ENCODE assay signal across 8 cellular contexts in genomic region chr10:102114861-102115618, GRCh38. TPM values are rescaled to one million over a fixed set of nuclear protein-coding genes. Genes with fewer than 3 reads are reported as not detected.
DNase-seq lines count a peak whose midpoint lies in the region; ATAC-seq and TF ChIP-seq lines count a peak whose summit lies in the region.

No MANE protein-coding gene starts in this region.

- peak in 1 of 2 donors; percentile 21 for TF ChIP-seq POLR2A in gastroesophageal sphincter (IDR thresholded peaks at IDR 0.05)

- WGBS in gastroesophageal sphincter (ENCODE audit: low coverage in 1 of 2), 2 donors, result 0% methylated on average over 4 to 6 of the region's 23 CpGs
- WGBS in neuronal stem cell (ENCODE audit: extremely low coverage in 2 of 2, insufficient read length in 2 of 2, insufficient replicate concordance in 1 of 2), 2 donors, result no CpG with 5 or more reads among the region's 23 CpGs

- H3K36me3 ChIP-seq in KOPT-K1 (ENCODE audit: insufficient read depth, low read length), result peaks cover 24% of the 10 kb centered on the region
- H3K36me3 ChIP-seq in SJCRH30, result peaks cover 14% of the 10 kb centered on the region
- H3K36me3 ChIP-seq in gastroesophageal sphincter, result peaks cover 0 to 21% of the 10 kb centered on the region in 2 donors
- peaks cover 20 to 37% of the 10 kb centered on the region in 2 donors for H3K36me3 ChIP-seq in neuronal stem cell (replicated peaks in 1 of 2; ENCODE audit: control insufficient read depth in 2 of 2, insufficient read depth in 2 of 2, low read length in 2 of 2)

- H3K27me3 ChIP-seq in SJCRH30 (no peaks in the 10 kb centered on the region), gastroesophageal sphincter (no peaks in the 10 kb centered on the region), neuronal stem cell (ENCODE audit: control insufficient read depth in 3 of 3, insufficient read depth in 3 of 3, low read depth in 1 of 3, low read length in 3 of 3) (no peaks in the 10 kb centered on the region)

- no peak overlapping the region for H4K8ac ChIP-seq in neuronal stem cell (ENCODE audit: low read depth, low read length)

- peak overlapping the region; percentile 76 for H3K4me2 ChIP-seq in neuronal stem cell (ENCODE audit: insufficient read depth, low read length, poor library complexity, severe bottlenecking)

- H2BK5ac ChIP-seq in neuronal stem cell (ENCODE audit: low read length), result peak overlapping the region; percentile 96

- H3K23ac ChIP-seq in neuronal stem cell (ENCODE audit: low read depth, low read length, poor library complexity), result peak overlapping the region; percentile 71

- no peak overlapping the region for H2BK12ac ChIP-seq in neuronal stem cell (ENCODE audit: low read length)

- H2BK120ac ChIP-seq in neuronal stem cell (ENCODE audit: low read depth, low read length), result peak overlapping the region; percentile 6

- H4K91ac ChIP-seq in neuronal stem cell (ENCODE audit: low read depth, low read length, poor library complexity), result no peak overlapping the region

- H3K27ac ChIP-seq in KOPT-K1 (ENCODE audit: low read depth, low read length, poor library complexity, severe bottlenecking) (peak overlapping the region; percentile 84), SJCRH30 (no peak overlapping the region), gastroesophageal sphincter (peak overlapping the region; percentile 39 to 99 (median 98)), neuronal stem cell (replicated peaks; ENCODE audit: low read length) (peak overlapping the region; percentile 84)

- peak overlapping the region; percentile 80 for H3K18ac ChIP-seq in neuronal stem cell (ENCODE audit: low read length)

- H2AFZ ChIP-seq in neuronal stem cell (ENCODE audit: low read length), result peak overlapping the region; percentile 76

- H3K9me3 ChIP-seq in KOPT-K1 (ENCODE audit: insufficient read depth, low read length, poor library complexity, severe bottlenecking), result no peaks in the 10 kb centered on the region
- no peaks in the 10 kb centered on the region for H3K9me3 ChIP-seq in SJCRH30 (replicated peaks)
- no peaks in the 10 kb centered on the region for H3K9me3 ChIP-seq in gastroesophageal sphincter
- peaks cover 0 to 2% of the 10 kb centered on the region in 2 donors for H3K9me3 ChIP-seq in neuronal stem cell (replicated peaks in 1 of 2; ENCODE audit: control insufficient read depth in 2 of 2, insufficient read depth in 1 of 2, low read depth in 1 of 2, low read length in 2 of 2)

- H3K4ac ChIP-seq in neuronal stem cell (ENCODE audit: low read length), result no peak overlapping the region

- H3K79me1 ChIP-seq in neuronal stem cell (ENCODE audit: low read depth, low read length), result peaks cover 16% of the 10 kb centered on the region

- H3K9ac ChIP-seq in neuronal stem cell (ENCODE audit: low read depth, low read length, poor library complexity), result no peak overlapping the region

- peak in 1 of 4 experiments; percentile 15 for TF ChIP-seq CTCF in gastroesophageal sphincter (IDR thresholded peaks at IDR 0.05)

- TF ChIP-seq EP300 in gastroesophageal sphincter (IDR thresholded peaks at IDR 0.05), result no peak

- peak overlapping the region; percentile 71 for H2AK5ac ChIP-seq in neuronal stem cell (ENCODE audit: low read depth, low read length)

- H3K4me1 ChIP-seq in SJCRH30 (peaks cover 27% of the 10 kb centered on the region), gastroesophageal sphincter (peaks cover 5 to 82% (median 57%) of the 10 kb centered on the region in 3 donors), neuronal stem cell (ENCODE audit: control insufficient read depth in 2 of 2, insufficient read depth in 1 of 2, low read depth in 1 of 2, low read length in 2 of 2) (peaks cover 47 to 50% of the 10 kb centered on the region in 2 donors)

- H3K4me3 ChIP-seq in SJCRH30, result peak overlapping the region; percentile 84
- H3K4me3 ChIP-seq in gastroesophageal sphincter, result peak overlapping the region; percentile 69 to 73
- H3K4me3 ChIP-seq in neuronal stem cell (ENCODE audit: low read length in 2 of 2), result peak overlapping the region; percentile 89 to 94

- ATAC-seq in GM21529 (IDR thresholded peaks at IDR 0.05; ENCODE audit: unreplicated experiment), result peak; percentile 67
- peak; percentile 84 for ATAC-seq in gastroesophageal sphincter

- no peak overlapping the region for H3K14ac ChIP-seq in neuronal stem cell (ENCODE audit: low read length)

- DNase-seq in DMS79 (lab: John Stamatoyannopoulos, UW), result peak; percentile 33
- peak; percentile 94 to 96 for DNase-seq in SJCRH30
- DNase-seq in activated naive CD4-positive, alpha-beta T cell (lab: John Stamatoyannopoulos, UW), result peak; percentile 49 to 80 (median 64)
- peak; percentile 89 for DNase-seq in neuronal stem cell (ENCODE audit: low spot score)
- peak; percentile 91 for DNase-seq in superior temporal gyrus (ENCODE audit: extremely low spot score)

- H2BK15ac ChIP-seq in neuronal stem cell (ENCODE audit: low read length), result no peak overlapping the region

RNA-seq across cellular contexts. Expression of gene LDB1, which starts 5.1 kb away (rescaled TPM):
- total RNA-seq in SJCRH30 (2014; rRNA removed; shearing (Covaris generic)), result 72.6 and 81.6 TPM in 2 replicates
- 10 to 100 TPM; 43.7 to 92.0 (median 60.4) TPM for total RNA-seq in gastroesophageal sphincter
- 88.5 TPM for polyA plus RNA-seq in neuronal stem cell (2013, experiment 1 of 2)
- polyA plus RNA-seq in neuronal stem cell (2013, experiment 2 of 2), result 86.1 TPM

RNA-seq across cellular contexts. Expression of gene PPRC1, which starts 17.8 kb away (rescaled TPM):
- total RNA-seq in SJCRH30 (2014; rRNA removed; shearing (Covaris generic)), result 61.0 and 63.0 TPM in 2 replicates
- total RNA-seq in gastroesophageal sphincter, result 10 to 100 TPM; 13.4 to 31.4 (median 17.8) TPM
- 19.0 TPM for polyA plus RNA-seq in neuronal stem cell (2013, experiment 1 of 2)
- polyA plus RNA-seq in neuronal stem cell (2013, experiment 2 of 2), result 19.9 TPM

RNA-seq across cellular contexts. Expression of gene NOLC1, which starts 37.1 kb away (rescaled TPM):
- total RNA-seq in SJCRH30 (2014; rRNA removed; shearing (Covaris generic)), result 225 and 242 TPM in 2 replicates
- 10 to 100 TPM; 52.9 to 66.5 (median 57.2) TPM for total RNA-seq in gastroesophageal sphincter
- 80.8 TPM for polyA plus RNA-seq in neuronal stem cell (2013, experiment 1 of 2)
- polyA plus RNA-seq in neuronal stem cell (2013, experiment 2 of 2), result 80.1 TPM

RNA-seq across cellular contexts. Expression of gene HPS6, which starts 49.9 kb away (rescaled TPM):
- 6.4 and 7.0 TPM in 2 replicates for total RNA-seq in SJCRH30 (2014; rRNA removed; shearing (Covaris generic))
- 10 to 100 TPM; 24.1 to 36.2 (median 27.1) TPM for total RNA-seq in gastroesophageal sphincter
- 6.3 TPM for polyA plus RNA-seq in neuronal stem cell (2013, experiment 1 of 2)
- polyA plus RNA-seq in neuronal stem cell (2013, experiment 2 of 2), result 6.3 TPM

RNA-seq across cellular contexts. Expression of gene ARMH3, which starts 59.1 kb away (rescaled TPM):
- 24.1 and 25.7 TPM in 2 replicates for total RNA-seq in SJCRH30 (2014; rRNA removed; shearing (Covaris generic))
- total RNA-seq in gastroesophageal sphincter, result 10 to 100 TPM; 12.4 to 17.2 (median 14.9) TPM
- 6.7 TPM for polyA plus RNA-seq in neuronal stem cell (2013, experiment 1 of 2)
- 6.5 TPM for polyA plus RNA-seq in neuronal stem cell (2013, experiment 2 of 2)

Comparison
In these comparisons a context has a peak if more than half of its experiments do, and no peak if none do; other contexts are left out.
1. DNase-seq: peak in every context shown above with its lines; median percentile 95 in SJCRH30; 91 in superior temporal gyrus; 89 in neuronal stem cell; 64 in activated naive CD4-positive, alpha-beta T cell; 33 in DMS79.